ENCODE assay signal across 11 cellular contexts in genomic region chr13:94323746-94324408, GRCh38.
A peak's percentile ranks its signal among the peaks of the same experiment; 100 is the strongest.
DNase-seq lines count a peak whose midpoint lies in the region; ATAC-seq and TF ChIP-seq lines count a peak whose summit lies in the region.
"Had no signal": no experiment of that assay in that cellular context is flagged by ENCODE, and none has a peak within 500 bp of the region (broad histone marks: within the 10 kb centered on the region; RNA-seq: fewer than 3 reads in every experiment).

No MANE protein-coding gene starts in this region.

- H3K36me3 Mint-ChIP-seq in T-helper 1 cell treated with Interleukin-12 subunit alpha and Interleukin-12 subunit beta and Interleukin-4 antibody, amounts not matched to agents 30 μg/mL and 1 μg/mL, for 36 hours (ENCODE audit: low read depth), result peaks cover 21% of the 10 kb centered on the region
- H3K36me3 Mint-ChIP-seq in immature natural killer cell, result peaks cover 8 to 14% (median 14%) of the 10 kb centered on the region in 3 donors

- no peaks in the 10 kb centered on the region for H3K9me3 ChIP-seq in DND-41 (ENCODE audit: insufficient read depth, low read length, severe bottlenecking)

- H3K27ac ChIP-seq in DND-41 (ENCODE audit: low read length) (peak overlapping the region; percentile 46), coronary artery (no peak overlapping the region)

- peak overlapping the region; percentile 97 for H3K27ac Mint-ChIP-seq in T-helper 1 cell treated with Interleukin-12 subunit alpha and Interleukin-12 subunit beta and Interleukin-4 antibody, amounts not matched to agents 30 μg/mL and 1 μg/mL, for 36 hours
- H3K27ac Mint-ChIP-seq in immature natural killer cell, result peak overlapping the region; percentile 94 to 98 (median 97)

- H2AFZ ChIP-seq in DND-41 (ENCODE audit: low read depth, low read length), result peak overlapping the region; percentile 68

- H3K9ac ChIP-seq in DND-41 (ENCODE audit: low read depth, low read length), result no peak overlapping the region

- H3K4me1 Mint-ChIP-seq in T-helper 1 cell treated with Interleukin-12 subunit alpha and Interleukin-12 subunit beta and Interleukin-4 antibody, amounts not matched to agents 30 μg/mL and 1 μg/mL, for 36 hours (ENCODE audit: low read depth), result peaks cover 60% of the 10 kb centered on the region
- H3K4me1 Mint-ChIP-seq in immature natural killer cell, result peaks cover 67 to 69% of the 10 kb centered on the region in 2 donors

- TF ChIP-seq CTCF in DND-41 (IDR thresholded peaks at IDR 0.05; ENCODE audit: borderline replicate concordance, extremely low read depth, low read length, poor library complexity, severe bottlenecking) (no peak), coronary artery (IDR thresholded peaks at IDR 0.05) (no peak)

- H3K4me3 Mint-ChIP-seq in T-helper 1 cell treated with Interleukin-12 subunit alpha and Interleukin-12 subunit beta and Interleukin-4 antibody, amounts not matched to agents 30 μg/mL and 1 μg/mL, for 36 hours, result peak overlapping the region; percentile 68
- H3K4me3 Mint-ChIP-seq in immature natural killer cell, result peak overlapping the region; percentile 77 to 92 (median 86)

- no peaks in the 10 kb centered on the region for H3K27me3 ChIP-seq in DND-41 (ENCODE audit: insufficient read depth, low read length, poor library complexity)

- H3K9me3 Mint-ChIP-seq in T-helper 1 cell treated with Interleukin-12 subunit alpha and Interleukin-12 subunit beta and Interleukin-4 antibody, amounts not matched to agents 30 μg/mL and 1 μg/mL, for 36 hours, result peaks cover 17% of the 10 kb centered on the region
- peaks cover 0 to 13% (median 4%) of the 10 kb centered on the region in 6 donors for H3K9me3 Mint-ChIP-seq in immature natural killer cell

- H3K36me3 ChIP-seq in DND-41 (ENCODE audit: insufficient read depth, low read length), result no peaks in the 10 kb centered on the region

- ATAC-seq in DND-41 (ENCODE audit: insufficient read depth, low read depth) (peak; percentile 79), GM21576 (IDR thresholded peaks at IDR 0.05; ENCODE audit: unreplicated experiment) (peak; percentile 49), HG02938 (IDR thresholded peaks at IDR 0.05; ENCODE audit: unreplicated experiment) (no peak), GM18520 (IDR thresholded peaks at IDR 0.05; ENCODE audit: unreplicated experiment) (no peak), GM18517 (IDR thresholded peaks at IDR 0.05; ENCODE audit: unreplicated experiment) (no peak)

- no peaks in the 10 kb centered on the region for H4K20me1 ChIP-seq in DND-41 (ENCODE audit: insufficient read depth, low read length)

- H3K4me1 ChIP-seq in DND-41 (ENCODE audit: insufficient read depth, low read length), result peaks cover 48% of the 10 kb centered on the region

- H3K79me2 ChIP-seq in DND-41 (ENCODE audit: insufficient read depth, low read length), result no peaks in the 10 kb centered on the region

- H3K4me3 ChIP-seq in DND-41 (ENCODE audit: low read depth in 1 of 2, low read length in 2 of 2) (no peak overlapping the region), coronary artery (no peak overlapping the region)

- no peaks in the 10 kb centered on the region for H3K27me3 Mint-ChIP-seq in T-helper 1 cell treated with Interleukin-12 subunit alpha and Interleukin-12 subunit beta and Interleukin-4 antibody, amounts not matched to agents 30 μg/mL and 1 μg/mL, for 36 hours (ENCODE audit: low read depth)
- peaks cover 0 to 2% (median 0%) of the 10 kb centered on the region in 3 donors for H3K27me3 Mint-ChIP-seq in immature natural killer cell (ENCODE audit: low read depth in 3 of 3)

- DNase-seq in DND-41, result peak; percentile 55
- DNase-seq in immature natural killer cell, result peak; percentile 59 to 69 (median 66)
- DNase-seq in coronary artery (ENCODE audit: low spot score), result no peak
- DNase-seq: EL, GOT3, NCI-H748 treated with DMSO at 0.1 percent for 48 hours had no signal

- H3K4me2 ChIP-seq in DND-41 (ENCODE audit: insufficient read depth, low read length), result peak overlapping the region; percentile 17; the same call in 1 of the 2 replicates

Comparison
In these comparisons a context has a peak if more than half of its experiments do, and no peak if none do; other contexts are left out.
1. ATAC-seq: peak in DND-41 (single experiment) and GM21576 (single experiment); none in HG02938 (single experiment), GM18520 (single experiment) and GM18517 (single experiment).